In the genomic region with DNA sequence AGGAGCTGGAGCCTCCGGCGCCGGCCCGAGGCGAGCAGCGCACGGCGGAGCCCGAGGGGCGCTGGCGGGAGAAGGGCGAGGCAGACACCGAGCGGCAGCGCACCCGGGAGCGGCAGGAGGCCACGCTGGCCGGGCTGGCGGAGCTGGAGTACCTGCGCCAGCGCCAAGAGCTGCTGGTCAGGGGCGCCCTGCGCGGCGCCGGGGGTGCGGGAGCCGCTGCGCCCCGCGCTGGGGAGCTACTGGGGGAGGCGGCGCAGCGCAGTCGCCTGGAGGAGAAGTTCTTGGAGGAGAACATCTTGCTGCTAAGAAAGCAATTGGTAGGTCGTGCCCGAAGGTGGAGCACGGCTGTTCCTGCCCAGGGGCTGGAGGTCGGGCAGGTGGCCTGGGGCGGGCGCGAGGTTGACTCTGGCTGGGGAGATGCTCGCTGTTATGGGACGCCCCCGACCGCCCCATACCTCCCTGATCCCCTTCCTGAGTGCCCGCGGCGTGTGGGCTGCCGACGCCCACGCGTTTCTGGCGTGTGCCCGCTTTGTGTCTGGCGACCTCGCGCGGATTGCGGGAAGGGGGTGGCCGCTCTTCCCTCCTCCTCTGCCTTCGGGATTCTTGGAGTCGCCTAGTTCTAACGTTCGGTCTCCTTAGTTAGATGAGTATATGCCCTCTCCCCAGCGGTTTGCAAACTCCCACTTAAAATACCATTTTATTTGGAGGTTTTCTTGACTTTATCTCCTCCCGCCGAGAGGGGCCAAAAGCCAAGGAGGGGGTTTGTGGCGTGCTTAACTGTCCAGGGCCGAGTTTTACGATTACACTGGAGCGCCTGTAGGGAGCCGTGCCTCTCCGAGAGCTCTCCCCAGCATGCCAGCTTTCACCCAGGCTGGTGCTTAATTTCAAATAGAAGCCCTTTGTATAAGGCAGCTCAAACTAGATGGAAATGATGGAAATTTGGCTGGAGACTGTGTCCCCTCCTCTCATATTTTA, we compare ENCODE assay signal across 8 cellular contexts. TPM values are rescaled to one million over a fixed set of nuclear protein-coding genes. Genes with fewer than 3 reads are reported as not detected.
DNase-seq lines count a peak whose midpoint lies in the region; ATAC-seq, FAIRE-seq and TF ChIP-seq lines count a peak whose summit lies in the region.

No MANE protein-coding gene starts in this region.

- peak overlapping the region; percentile 69 for H2AFZ ChIP-seq in PC-3 (ENCODE audit: low read length)
- H2AFZ ChIP-seq in GM12878 (ENCODE audit: control insufficient read depth, low read depth, low read length): peak overlapping the region; percentile 74

- in situ Hi-C loops in GM12878 (cut with MboI): no loop called here

- intact Hi-C loops in Right ventricle myocardium inferior (cut with DNase I) (loop anchor here (5.0 to 10.0 kb wide), 5 partner anchors 104 to 419 kb away; no protein-coding TSS in a partner anchor), cardiac septum (cut with DNase I) (no loop called here), PC-3 (cut with micrococcal nuclease) (no loop called here), GM12878 (cut with micrococcal nuclease; ENCODE audit: unreplicated experiment) (loop anchor here (2.0 to 5.0 kb wide), 2 partner anchors 76 to 486 kb away; no protein-coding TSS in a partner anchor)

- FAIRE-seq in GM12878 (lab: Jason Lieb, UNC): no peak
- FAIRE-seq in small intestine (lab: Jason Lieb, UNC): no peak

- POLR2A ChIA-PET in PC-3 (lab: Charles Lee; ENCODE audit: unreplicated experiment) (interaction anchor here (0.5 kb wide), 1 partner anchor 1231 kb away, joined by 5 read pairs; no protein-coding TSS in a partner anchor), GM12878 (lab: Charles Lee) (interaction anchor here (0.8 to 2.5 kb wide), 2 partner anchors 137 to 159 kb away, joined by 3 to 8 read pairs; no protein-coding TSS in a partner anchor)

- no peak for TF ChIP-seq POLR2A in GM12878 (IDR thresholded peaks at IDR 0.05; ENCODE audit: low read depth, low read length)

- H3K4me2 ChIP-seq in PC-3 (ENCODE audit: low read length): peak overlapping the region; percentile 87
- peak overlapping the region; percentile 81 for H3K4me2 ChIP-seq in GM12878 (ENCODE audit: control insufficient read depth, insufficient read depth)

- no peak for TF ChIP-seq EP300 in GM12878 (IDR thresholded peaks at IDR 0.05; ENCODE audit: borderline replicate concordance in 1 of 2, control insufficient read depth in 1 of 2, low read depth in 2 of 2, low read length in 2 of 2)

- no peaks in the 10 kb centered on the region for H3F3A ChIP-seq in PC-3 (ENCODE audit: low read length, unreplicated experiment)

- H3K9ac ChIP-seq in PC-3 (ENCODE audit: low read length) (no peak overlapping the region), GM12878 (ENCODE audit: control insufficient read depth, insufficient read depth, low read length) (peak overlapping the region; percentile 17; the same call in 1 of the 2 replicates)

- SMC1A ChIA-PET in GM12878 (lab: Charles Lee; ENCODE audit: uncharacterized antibody, unreplicated experiment): interaction anchor here (0.6 to 10.7 kb wide), 45 partner anchors 8 to 805 kb away, joined by 3 to 150 read pairs (median 5); no protein-coding TSS in a partner anchor

- no peaks in the 10 kb centered on the region for H3K9me2 ChIP-seq in PC-3 (replicated peaks; ENCODE audit: low read length)

- ATAC-seq in Right ventricle myocardium inferior (peak; percentile 29), HG02642 (IDR thresholded peaks at IDR 0.05; ENCODE audit: poor library complexity, unreplicated experiment) (peak; percentile 33), PC-3 (peak; percentile 49), GM12878 (peak; percentile 37)

- DNase-seq in Right ventricle myocardium inferior (ENCODE audit: missing footprints) (peak; percentile 72), cardiac septum (ENCODE audit: low spot score) (no peak), PC-3 (peak; percentile 49), GM12878 (ENCODE audit: low read depth, low spot score) (no peak), inferior parietal cortex (ENCODE audit: extremely low spot score) (peak; percentile 49), small intestine (peak; percentile 19), NOMO-1 treated with dmso at 0.1 percent for 144 hours (lab: John Stamatoyannopoulos, UW; ENCODE audit: unreplicated experiment) (no peak)

- BruUV-seq in PC-3 (replicated peaks; lab: Mats Ljungman, UMichigan) (no TSS peak), GM12878 (replicated peaks; lab: Mats Ljungman, UMichigan) (no TSS peak)

- peaks cover 16% of the 10 kb centered on the region for H3K4me1 ChIP-seq in PC-3 (ENCODE audit: insufficient read depth, low read length)
- peaks cover 9% of the 10 kb centered on the region for H3K4me1 ChIP-seq in GM12878 (ENCODE audit: control insufficient read depth, insufficient read depth, low read length)
- no peaks in the 10 kb centered on the region for H3K4me1 ChIP-seq in small intestine (ENCODE audit: control insufficient read depth in 2 of 2, insufficient read depth in 1 of 2, low read depth in 1 of 2, low read length in 1 of 2)

- TF ChIP-seq CTCF in PC-3 (conservative IDR thresholded peaks at IDR 0.05; ENCODE audit: low read depth, low read length) (no peak), GM12878 (IDR thresholded peaks at IDR 0.05 in 2 of 3, conservative IDR thresholded peaks at IDR 0.05 in 1 of 3; ENCODE audit: control insufficient read depth in 2 of 3, extremely low read depth in 1 of 3, insufficient read depth in 1 of 3, low read depth in 3 of 3, low read length in 3 of 3) (no peak; a peak in 1 of 6 replicates)

- H3K79me2 ChIP-seq in PC-3 (ENCODE audit: low read length) (no peaks in the 10 kb centered on the region), GM12878 (ENCODE audit: control insufficient read depth, insufficient read depth, low read length) (no peaks in the 10 kb centered on the region)

- H3K36me3 ChIP-seq in PC-3 (ENCODE audit: low read depth, low read length): no peaks in the 10 kb centered on the region
- H3K36me3 ChIP-seq in GM12878 (ENCODE audit: control insufficient read depth in 2 of 2, insufficient read depth in 2 of 2, low read length in 1 of 2): no peaks in the 10 kb centered on the region
- H3K36me3 ChIP-seq in small intestine (ENCODE audit: control insufficient read depth in 2 of 2, insufficient read depth in 2 of 2, low read length in 2 of 2): peaks cover 0 to 2% of the 10 kb centered on the region in 2 donors

- H3K27ac ChIP-seq in PC-3 (ENCODE audit: low read length) (no peak overlapping the region), GM12878 (ENCODE audit: control insufficient read depth, insufficient read depth) (no peak overlapping the region), small intestine (ENCODE audit: low read depth in 1 of 2, low read length in 1 of 2) (peak overlapping the region; percentile 41 to 93)

- H3K27me3 ChIP-seq in PC-3 (ENCODE audit: low read length): peaks cover 57% of the 10 kb centered on the region
- H3K27me3 ChIP-seq in GM12878 (replicated peaks in 1 of 2; ENCODE audit: control insufficient read depth in 2 of 2, insufficient read depth in 2 of 2, low read length in 1 of 2): peaks cover 0 to 8% of the 10 kb centered on the region in 2 experiments; a peak in 2 of 4 replicates
- peaks cover 0 to 2% of the 10 kb centered on the region in 2 donors for H3K27me3 ChIP-seq in small intestine (ENCODE audit: control insufficient read depth in 2 of 2, insufficient read depth in 2 of 2, low read length in 2 of 2)

- H3K4me3 ChIP-seq in PC-3 (ENCODE audit: low read length): peak overlapping the region; percentile 63
- H3K4me3 ChIP-seq in GM12878: peak overlapping the region; percentile 56; the same call in 1 of the 2 replicates
- H3K4me3 ChIP-seq in small intestine (ENCODE audit: low read depth in 1 of 2, low read length in 2 of 2): peak overlapping the region; percentile 56 to 57

- RAD21 ChIA-PET in GM12878 (lab: Charles Lee; ENCODE audit: unreplicated experiment): interaction anchor here (0.6 to 6.8 kb wide), 22 partner anchors 8 to 642 kb away, joined by 3 to 106 read pairs (median 4); no protein-coding TSS in a partner anchor

- no peaks in the 10 kb centered on the region for H3K9me3 ChIP-seq in PC-3 (ENCODE audit: low read length)
- no peaks in the 10 kb centered on the region for H3K9me3 ChIP-seq in GM12878 (replicated peaks; ENCODE audit: control insufficient read depth, insufficient read depth, low read length)
- H3K9me3 ChIP-seq in small intestine (ENCODE audit: control insufficient read depth, low read depth): no peaks in the 10 kb centered on the region

- CTCF ChIA-PET in PC-3 (lab: Charles Lee) (interaction anchor here (1.0 to 2.0 kb wide), 2 partner anchors 137 to 189 kb away, joined by 7 to 9 read pairs; no protein-coding TSS in a partner anchor), GM12878 (lab: Yijun Ruan, JAX) (interaction anchor here (0.6 to 8.9 kb wide), 36 partner anchors 8 to 805 kb away, joined by 3 to 95 read pairs (median 5); no protein-coding TSS in a partner anchor)

- H4K20me1 ChIP-seq in PC-3 (ENCODE audit: low read length) (no peaks in the 10 kb centered on the region), GM12878 (ENCODE audit: control insufficient read depth, insufficient read depth) (no peaks in the 10 kb centered on the region)

- 3% methylated on average over 61 of the region's 75 CpGs for WGBS in GM12878 (ENCODE audit: insufficient coverage, insufficient replicate concordance, low lambda C conversion rate, missing lambda C conversion rate)
- WGBS in small intestine, 3 donors: 0 to 1% (median 1%) methylated on average over 62 to 75 of the region's 75 CpGs

- TF ChIP-seq RAD21 in GM12878 (IDR thresholded peaks at IDR 0.05; ENCODE audit: insufficient read depth, low read depth, low read length): no peak

TF ChIP-seq in GM12878, 131 proteins besides CTCF, POLR2A, EP300 and RAD21 (continues in another document):
- TF ChIP-seq IKZF2 (IDR thresholded peaks at IDR 0.05): 0 out of 4 replicates have a peak, but pooled peaks of 1 of the 2 experiments have one; percentile 34

RNA-seq across cellular contexts. Expression of a gene that starts 0.8 kb away (rescaled TPM):
- total RNA-seq in Right ventricle myocardium inferior (2.8 TPM), cardiac septum (3.2 TPM), PC-3 (2014; rRNA removed) (0.40 and 1.8 TPM in 2 replicates), GM12878 (2014; rRNA removed) (0.87 and 1.1 TPM in 2 replicates), GM12878 (2014; rRNA removed; fragmentation: Illumina TruSeq; extraction: Trizol) (0.69 and 0.76 TPM in 2 replicates), GM12878 (2021) (1.3 TPM in 2 replicates)
- 8.0 and 8.1 TPM in 2 replicates for total RNA-seq in GM12878 (2013; cell fraction: nucleolus; rRNA removed)
- not detected for polyA plus RNA-seq in GM12878 (2011; ENCODE audit: low read depth)
- polyA plus RNA-seq in GM12878 (2011; rRNA removed) (2.3 and 2.9 TPM in 2 replicates), GM12878 (2014; fragmentation: Illumina TruSeq; extraction: Trizol) (1.1 and 2.3 TPM in 2 replicates), GM12878 (2014; fragmentation: Nextera tagmentation; extraction: Ambion mirVana) (under 1 TPM; 0.16 to 0.27 TPM), GM12878 (2014; rRNA removed) (0.90 and 1.1 TPM in 2 replicates), GM12878 (2016; fragmentation: Nextera tagmentation; extraction: Ambion mirVana) (under 1 TPM; 0.13 to 0.29 TPM), small intestine (1 to 10 TPM in 2 of 3 donors, under 1 TPM in 1; 0.45 to 4.0 (median 2.4) TPM)
- 3.7 and 4.5 TPM in 2 replicates for polyA plus RNA-seq in GM12878 (2011; cell fraction: cytosol; rRNA removed)
- 3.0 and 3.7 TPM in 2 replicates for polyA plus RNA-seq in GM12878 (2011; cell fraction: nucleus; rRNA removed)
- polyA plus RNA-seq in GM12878 (2012): 0.27 and 0.36 TPM in 2 replicates
- 5.6 and 6.2 TPM in 2 replicates for polyA minus RNA-seq in GM12878 (2011; rRNA and poly(A)+ RNA removed)
- polyA minus RNA-seq in GM12878 (2011; cell fraction: cytosol; rRNA and poly(A)+ RNA removed): 1.5 and 2.4 TPM in 2 replicates
- 1.7 TPM in 2 replicates for polyA minus RNA-seq in GM12878 (2011; cell fraction: nucleus; rRNA and poly(A)+ RNA removed)

Comparison
In these comparisons a context has a peak if more than half of its experiments do, and no peak if none do; other contexts are left out.
1. DNase-seq: peak in Right ventricle myocardium inferior (single experiment), PC-3 (single experiment), inferior parietal cortex (single experiment) and small intestine (single experiment); none in cardiac septum (single experiment), GM12878 (single experiment) and NOMO-1 treated with dmso at 0.1 percent for 144 hours (single experiment).
2. intact Hi-C loops: an anchor here in Right ventricle myocardium inferior (5.0 to 10.0 kb wide) and GM12878 (2.0 to 5.0 kb wide); none called in cardiac septum and PC-3.
3. H3K27ac ChIP-seq: peak in small intestine (2 of 2); none in PC-3 (single experiment) and GM12878 (single experiment).
4. Peak in every context shown above with its lines, with median percentiles within 50 percentile points of each other: ATAC-seq and H3K4me3 ChIP-seq.